Comparison of ENCODE assay signal across 16 cellular contexts in the genomic region with DNA sequence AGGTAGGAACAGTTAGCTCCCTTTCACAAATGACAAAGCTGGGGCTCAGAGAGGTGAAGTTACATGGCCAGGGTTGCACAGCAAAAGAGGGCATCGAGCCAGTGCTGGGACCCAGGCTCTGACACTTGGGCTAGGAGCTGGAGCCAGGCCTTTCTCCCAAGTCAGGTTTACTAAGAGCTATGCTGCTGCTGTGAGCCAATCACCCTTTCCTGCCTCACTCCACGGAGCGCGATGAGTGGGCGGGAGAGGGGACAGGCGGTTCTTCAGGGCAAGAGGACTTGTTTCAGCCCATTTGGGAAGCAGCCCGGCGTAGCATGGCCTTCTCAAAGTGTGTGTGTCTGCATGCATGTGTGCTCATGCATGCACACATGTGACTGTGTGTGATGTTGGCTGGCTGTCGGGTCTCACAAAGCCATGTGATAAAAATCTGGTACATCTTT. TPM values are rescaled to one million over a fixed set of nuclear protein-coding genes. Genes with fewer than 3 reads are reported as not detected.
A peak's percentile ranks its signal among the peaks of the same experiment; 100 is the strongest.
DNase-seq lines count a peak whose midpoint lies in the region; ATAC-seq and TF ChIP-seq lines count a peak whose summit lies in the region.
"Had no signal": no experiment of that assay in that cellular context is flagged by ENCODE, and none has a peak within 500 bp of the region (broad histone marks: within the 10 kb centered on the region; RNA-seq: fewer than 3 reads in every experiment).

No MANE protein-coding gene starts in this region.

- no peaks in the 10 kb centered on the region for H3K27me3 Mint-ChIP-seq in naive B cell

- peak overlapping the region in 3 of 8 donors; percentile 1 to 63 (median 12) for H3K4me3 Mint-ChIP-seq in naive B cell
- H3K4me3 Mint-ChIP-seq: CD4-positive, CD25-positive, alpha-beta regulatory T cell had no signal

- H3K27me3 ChIP-seq in hepatocyte: no peaks in the 10 kb centered on the region
- H3K27me3 ChIP-seq: ovary had no signal

- H2AFZ ChIP-seq in hepatocyte: no peak overlapping the region
- H2AFZ ChIP-seq: PC-9 had no signal

- H3K9me2 ChIP-seq in hepatocyte (replicated peaks; ENCODE audit: insufficient read depth): no peaks in the 10 kb centered on the region

- no peak overlapping the region for H3K4me3 ChIP-seq in AG10803 (ENCODE audit: low read length)
- H3K4me3 ChIP-seq in fibroblast of mammary gland (ENCODE audit: control insufficient read depth, low read depth, low read length): no peak overlapping the region
- H3K4me3 ChIP-seq in hepatocyte: no peak overlapping the region
- H3K4me3 ChIP-seq: ovary, PC-9 had no signal

- H3K4me1 Mint-ChIP-seq in naive B cell: peaks cover 28 to 67% (median 34%) of the 10 kb centered on the region in 3 donors

- TF ChIP-seq RAD21 in Ishikawa (IDR thresholded peaks at IDR 0.05; ENCODE audit: low read depth): no peak

- H3K4me2 ChIP-seq in hepatocyte: no peak overlapping the region
- H3K4me2 ChIP-seq: PC-9 had no signal

- no peak for TF ChIP-seq EP300 in Ishikawa (IDR thresholded peaks at IDR 0.05; ENCODE audit: borderline replicate concordance)

- H3K79me2 ChIP-seq in hepatocyte: no peaks in the 10 kb centered on the region

- ATAC-seq in naive B cell (ENCODE audit: low read depth in 2 of 2) (peak; percentile 91 to 92), GM18868 (IDR thresholded peaks at IDR 0.05; ENCODE audit: unreplicated experiment) (no peak), GM21515 (IDR thresholded peaks at IDR 0.05; ENCODE audit: unreplicated experiment) (no peak)

- DNase-seq in AG10803 (ENCODE audit: low read depth): peak; percentile 71
- DNase-seq in fibroblast of mammary gland (ENCODE audit: low read depth): peak; percentile 79
- no peak for DNase-seq in naive B cell
- DNase-seq in C1 segment of cervical spinal cord (lab: John Stamatoyannopoulos, UW): no peak
- DNase-seq in hepatocyte (ENCODE audit: low spot score): no peak
- DNase-seq: CD4-positive, CD25-positive, alpha-beta regulatory T cell; erythroblast; H7; Karpas-422; NCI-H2029 treated with DMSO at 0.1 percent for 48 hours; ovary; PC-9; T-helper 9 cell had no signal

- no peaks in the 10 kb centered on the region for H4K20me1 ChIP-seq in hepatocyte (ENCODE audit: insufficient read depth, poor library complexity, severe bottlenecking)

- no peaks in the 10 kb centered on the region for H3K9me3 Mint-ChIP-seq in naive B cell
- H3K9me3 Mint-ChIP-seq: CD4-positive, CD25-positive, alpha-beta regulatory T cell had no signal

- H3K36me3 Mint-ChIP-seq in naive B cell: no peaks in the 10 kb centered on the region
- H3K36me3 Mint-ChIP-seq: CD4-positive, CD25-positive, alpha-beta regulatory T cell had no signal

- H3K4me1 ChIP-seq in hepatocyte (ENCODE audit: insufficient read depth): peaks cover 25% of the 10 kb centered on the region

- H3K27ac Mint-ChIP-seq in naive B cell: peak overlapping the region; percentile 63 to 92 (median 85)

- no peaks in the 10 kb centered on the region for H3K9me3 ChIP-seq in hepatocyte (ENCODE audit: low read depth)
- H3K9me3 ChIP-seq: ovary had no signal

- H3K36me3 ChIP-seq in hepatocyte (replicated peaks; ENCODE audit: insufficient read depth, low read depth): no peaks in the 10 kb centered on the region
- H3K36me3 ChIP-seq: ovary had no signal

- no peak overlapping the region for H3K27ac ChIP-seq in hepatocyte
- H3K27ac ChIP-seq: ovary, PC-9 had no signal

- TF ChIP-seq CTCF in AG10803 (conservative IDR thresholded peaks at IDR 0.05; ENCODE audit: low read length) (no peak), fibroblast of mammary gland (conservative IDR thresholded peaks at IDR 0.05; ENCODE audit: control insufficient read depth, insufficient read depth, low read depth, low read length) (no peak), hepatocyte (IDR thresholded peaks at IDR 0.05; ENCODE audit: poor library complexity) (no peak)

- WGBS in hepatocyte (ENCODE audit: low lambda C conversion rate, missing lambda C conversion rate): 81% methylated on average over 8 of the region's 9 CpGs

TF ChIP-seq in Ishikawa, 13 proteins besides CTCF, POLR2A, EP300 and RAD21:
- peak; percentile 61; the same call in 1 of the 2 replicates for TF ChIP-seq EGR1 (IDR thresholded peaks at IDR 0.05)
- TF ChIP-seq YY1 (IDR thresholded peaks at IDR 0.05; ENCODE audit: low read depth): no peak

RNA-seq across cellular contexts. Expression of a gene that starts 10.6 kb away (rescaled TPM):
- 10 to 100 TPM; 23.9 to 52.0 (median 31.2) TPM for polyA plus RNA-seq in naive B cell (ENCODE audit: low read depth in 6 of 6)
- 155 and 186 TPM in 2 replicates for total RNA-seq in hepatocyte
- 314 and 336 TPM in 2 replicates for polyA plus RNA-seq in hepatocyte

RNA-seq across cellular contexts. Expression of a gene that starts 17.7 kb away (rescaled TPM):
- polyA plus RNA-seq in naive B cell (ENCODE audit: low read depth in 6 of 6) (1 to 10 TPM in 2 of 6 donors, under 1 TPM in 4; 0.06 to 1.7 (median 0.46) TPM), hepatocyte (0.21 and 0.85 TPM in 2 replicates)
- 0.76 and 1.2 TPM in 2 replicates for total RNA-seq in hepatocyte

Comparison
In these comparisons a context has a peak if more than half of its experiments do, and no peak if none do; other contexts are left out.
1. DNase-seq: peak in AG10803 (single experiment) and fibroblast of mammary gland (single experiment); none in naive B cell (single experiment), C1 segment of cervical spinal cord (0 of 14) and hepatocyte (single experiment).
2. ATAC-seq: peak in naive B cell (2 of 2); none in GM18868 (single experiment) and GM21515 (single experiment).